ENCODE assay signal across 6 cellular contexts in genomic region chr4:93688978-93689377, GRCh38.
"Had no signal": no experiment of that assay in that cellular context is flagged by ENCODE, and none has a peak within 500 bp of the region (broad histone marks: within the 10 kb centered on the region; RNA-seq: fewer than 3 reads in every experiment).

No MANE protein-coding gene starts in this region.

- DNase-seq: GDM1, GF-D8 had no signal

- ATAC-seq: GM12878 had no signal

- H3K4me3 ChIP-seq: GM12878 had no signal

- FAIRE-seq: GM12878, GM12891, GM18507, GM19239 had no signal
